In genomic region chr3:23756206-23756840, GRCh38 we compare ENCODE assay signal across 27 cellular contexts.
"Had no signal": no experiment of that assay in that cellular context is flagged by ENCODE, and none has a peak within 500 bp of the region (broad histone marks: within the 10 kb centered on the region; RNA-seq: fewer than 3 reads in every experiment).

No MANE protein-coding gene starts in this region.

- H3K4me3 ChIP-seq: ascending aorta, left ventricle myocardium inferior, right lobe of liver, skin epidermis, tibial nerve had no signal

- H3K4me1 ChIP-seq: right lobe of liver had no signal

- H3K36me3 Mint-ChIP-seq: activated naive CD4-positive, alpha-beta T cell treated with anti-CD3 and anti-CD28 coated beads, Interleukin-2, amount 50 U/mL, for 72 hours; natural killer cell treated with Interleukin-12 subunit alpha and Interleukin-12 subunit beta and Interleukin-15 and Interleukin-18, amount 100 ng/mL, for 72 hours; stimulated activated effector memory CD8-positive, alpha-beta T cell treated with anti-CD3 and anti-CD28 coated beads, Interleukin-12 subunit alpha, Interleukin-12 subunit beta, amount 100 ng/mL, for 72 hours; WTC11 had no signal

- H3K27ac Mint-ChIP-seq: activated CD4-positive, alpha-beta T cell treated with anti-CD3 and anti-CD28 coated beads for 36 hours; activated naive CD4-positive, alpha-beta T cell treated with anti-CD3 and anti-CD28 coated beads, Interleukin-2, amount 50 U/mL, for 72 hours; activated T-cell treated with anti-CD3 and anti-CD28 coated beads, Interleukin-2, amount 50 U/mL, for 24 hours; activated T-helper 17 cell treated with anti-CD3 and anti-CD28 coated beads, Interleukin-2, amount 50 U/mL, for 72 hours; stimulated activated effector memory CD8-positive, alpha-beta T cell treated with anti-CD3 and anti-CD28 coated beads, Interleukin-12 subunit alpha, Interleukin-12 subunit beta, amount 100 ng/mL, for 72 hours; stimulated activated naive CD8-positive, alpha-beta T cell treated with anti-CD3 and anti-CD28 coated beads, Interleukin-15, amount 100 ng/mL, for 72 hours; WTC11 had no signal

- ATAC-seq: activated CD4-positive, alpha-beta T cell treated with anti-CD3 and anti-CD28 coated beads for 36 hours; activated naive CD4-positive, alpha-beta T cell treated with anti-CD3 and anti-CD28 coated beads, Interleukin-2, amount 50 U/mL, for 72 hours; activated T-helper 17 cell treated with anti-CD3 and anti-CD28 coated beads, Interleukin-2, amount 50 U/mL, for 72 hours; esophagus mucosa; natural killer cell treated with Interleukin-12 subunit alpha and Interleukin-12 subunit beta and Interleukin-15 and Interleukin-18, amount 100 ng/mL, for 72 hours; right lobe of liver; stimulated activated effector memory CD8-positive, alpha-beta T cell treated with anti-CD3 and anti-CD28 coated beads, Interleukin-12 subunit alpha, Interleukin-12 subunit beta, amount 100 ng/mL, for 72 hours; stimulated activated naive CD8-positive, alpha-beta T cell treated with anti-CD3 and anti-CD28 coated beads, Interleukin-15, amount 100 ng/mL, for 72 hours; WTC11 had no signal

- H3K36me3 ChIP-seq: ascending aorta, brain microvascular endothelial cell, left ventricle myocardium inferior, right lobe of liver, tibial nerve had no signal

- H3K27me3 ChIP-seq: ascending aorta, brain microvascular endothelial cell, right lobe of liver, tibial nerve had no signal

- H3K9me3 ChIP-seq: ascending aorta, left ventricle myocardium inferior, right lobe of liver, tibial nerve had no signal

- H3K4me3 Mint-ChIP-seq: activated CD4-positive, alpha-beta T cell treated with anti-CD3 and anti-CD28 coated beads for 36 hours; activated T-cell treated with anti-CD3 and anti-CD28 coated beads, Interleukin-2, amount 50 U/mL, for 24 hours; activated T-helper 17 cell treated with anti-CD3 and anti-CD28 coated beads, Interleukin-2, amount 50 U/mL, for 72 hours; natural killer cell treated with Interleukin-12 subunit alpha and Interleukin-12 subunit beta and Interleukin-15 and Interleukin-18, amount 100 ng/mL, for 72 hours; stimulated activated effector memory CD8-positive, alpha-beta T cell treated with anti-CD3 and anti-CD28 coated beads, Interleukin-12 subunit alpha, Interleukin-12 subunit beta, amount 100 ng/mL, for 72 hours; stimulated activated naive CD8-positive, alpha-beta T cell treated with anti-CD3 and anti-CD28 coated beads, Interleukin-15, amount 100 ng/mL, for 72 hours; WTC11 had no signal

- FAIRE-seq: colon, frontal cortex, urothelium cell line had no signal

- DNase-seq: activated CD4-positive, alpha-beta T cell treated with anti-CD3 and anti-CD28 coated beads for 36 hours; activated CD4-positive, alpha-beta T cell treated with anti-CD3 and anti-CD28 coated beads, Interleukin-2, amount 50 U/mL, for 4 hours; activated CD8-positive, alpha-beta memory T cell treated with anti-CD3 and anti-CD28 coated beads for 24 hours; activated CD8-positive, alpha-beta memory T cell treated with anti-CD3 and anti-CD28 coated beads, Interleukin-2, amount 50 U/mL, for 4 hours; activated T-cell treated with anti-CD3 and anti-CD28 coated beads, Interleukin-2, amount 50 U/mL, for 24 hours; brain microvascular endothelial cell; effector memory CD4-positive, alpha-beta T cell; hippocampal formation; left ventricle myocardium inferior; occipital lobe; posterior cingulate gyrus; right lobe of liver; stimulated activated CD4-positive, alpha-beta T cell treated with anti-CD3 and anti-CD28 coated beads, Interleukin-2, amount 100 ng/mL, for 24 hours; stimulated activated naive CD8-positive, alpha-beta T cell treated with anti-CD3 and anti-CD28 coated beads, Interleukin-15, amount 100 ng/mL, for 72 hours; T1000 had no signal

- H3K27ac ChIP-seq: ascending aorta, brain microvascular endothelial cell, left ventricle myocardium inferior, right lobe of liver, skin epidermis, tibial nerve had no signal

- H3K27me3 Mint-ChIP-seq: activated CD4-positive, alpha-beta T cell treated with anti-CD3 and anti-CD28 coated beads for 36 hours; natural killer cell treated with Interleukin-12 subunit alpha and Interleukin-12 subunit beta and Interleukin-15 and Interleukin-18, amount 100 ng/mL, for 72 hours had no signal
